21 cellular contexts compared by ENCODE assay signal in the genomic region with DNA sequence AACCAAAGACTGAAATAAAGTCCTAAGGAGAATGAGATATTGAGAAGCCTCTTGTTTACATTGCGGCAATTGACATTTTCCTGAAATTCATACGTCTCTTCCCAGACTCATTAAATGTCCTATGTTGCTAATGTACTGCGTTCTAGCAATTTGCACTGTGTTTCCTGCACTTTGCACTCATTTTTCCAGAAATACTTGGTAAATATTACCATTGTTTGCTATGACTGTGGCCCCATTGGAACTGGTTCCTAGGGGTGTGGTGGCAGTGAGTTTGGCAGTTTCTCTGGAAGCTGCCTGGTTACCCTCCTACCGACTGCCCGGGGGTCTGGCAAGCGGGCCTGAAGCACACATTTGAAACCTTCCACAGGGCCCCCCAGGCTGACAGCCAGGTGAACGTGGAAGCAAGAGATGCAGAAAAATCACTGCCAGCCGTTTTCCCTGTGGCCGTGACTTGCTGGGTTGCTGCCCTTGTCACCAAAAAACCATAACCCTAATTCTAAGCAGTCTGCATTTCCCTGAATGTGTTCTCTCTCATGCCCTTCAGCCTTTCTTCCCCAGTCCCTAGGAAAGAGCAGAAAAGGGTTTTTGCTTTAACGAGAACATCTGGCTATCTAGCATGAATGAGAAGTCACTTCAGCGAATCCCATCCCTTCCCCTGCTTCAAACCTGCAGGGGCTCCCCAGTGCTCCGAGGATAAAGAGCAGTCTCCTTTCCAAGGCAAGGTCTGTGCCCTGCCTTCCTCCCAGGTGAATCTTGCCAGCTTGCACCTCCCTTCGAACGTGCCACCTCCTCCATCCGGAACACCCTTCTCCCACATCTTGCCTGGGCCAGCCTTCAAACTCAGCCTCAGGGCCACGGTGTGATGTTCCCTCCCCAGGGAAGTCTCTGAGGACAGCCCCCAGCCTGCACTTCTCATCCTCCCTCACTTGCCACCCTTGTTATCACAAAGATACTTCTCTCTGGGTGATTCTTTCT.
DNase-seq lines count a peak whose midpoint lies in the region; FAIRE-seq and TF ChIP-seq lines count a peak whose summit lies in the region.
"Had no signal": no experiment of that assay in that cellular context is flagged by ENCODE, and none has a peak within 500 bp of the region (broad histone marks: within the 10 kb centered on the region; RNA-seq: fewer than 3 reads in every experiment).

No MANE protein-coding gene starts in this region.

- no peak overlapping the region for H2AFZ ChIP-seq in hepatocyte
- H2AFZ ChIP-seq: GM23248 had no signal

- H3K9me3 ChIP-seq in hepatocyte (ENCODE audit: low read depth), result no peaks in the 10 kb centered on the region
- H3K9me3 ChIP-seq: BLaER1 had no signal

- peak overlapping the region; percentile 42 for H3K4me2 ChIP-seq in hepatocyte
- H3K4me2 ChIP-seq: BLaER1 had no signal

- no peaks in the 10 kb centered on the region for H4K20me1 ChIP-seq in hepatocyte (ENCODE audit: insufficient read depth, poor library complexity, severe bottlenecking)
- H4K20me1 ChIP-seq: BLaER1 had no signal

- no peaks in the 10 kb centered on the region for H3K79me2 ChIP-seq in hepatocyte

- peak overlapping the region; percentile 19 for H3K27ac ChIP-seq in hepatocyte
- H3K27ac ChIP-seq: 22Rv1, BLaER1, GM23248 had no signal

- H3K36me3 ChIP-seq in hepatocyte (replicated peaks; ENCODE audit: insufficient read depth, low read depth), result no peaks in the 10 kb centered on the region
- H3K36me3 ChIP-seq: BLaER1, HAP-1 had no signal

- no peak for TF ChIP-seq CTCF in hepatocyte (IDR thresholded peaks at IDR 0.05; ENCODE audit: poor library complexity)
- no peak for TF ChIP-seq CTCF in D721Med (IDR thresholded peaks at IDR 0.05; ENCODE audit: insufficient read depth, missing control alignments)

- H3K9me2 ChIP-seq in hepatocyte (replicated peaks; ENCODE audit: insufficient read depth), result no peaks in the 10 kb centered on the region

- DNase-seq in activated CD4-positive, CD25-positive, alpha-beta regulatory T cell treated with anti-CD3 and anti-CD28 coated beads, Interleukin-2, amount 50 U/mL, for 72 hours, result peak; percentile 5
- DNase-seq in activated CD4-positive, CD25-positive, alpha-beta regulatory T cell (lab: John Stamatoyannopoulos, UW), result no peak
- DNase-seq in hepatocyte (ENCODE audit: low spot score) (no peak), mesenteric fat pad (ENCODE audit: low spot score) (peak; percentile 37), ureter (ENCODE audit: low spot score) (peak; percentile 42), NCI-H345 (lab: John Stamatoyannopoulos, UW) (no peak), DMS79 (lab: John Stamatoyannopoulos, UW) (no peak), D721Med (ENCODE audit: insufficient read length, low spot score) (no peak)
- DNase-seq: ACHN; CD4-positive, alpha-beta T cell; GM23248; NCI-H226; NCI-H524; NCI-H774; NK-92 treated with Interleukin-12 subunit alpha and Interleukin-12 subunit beta, amount 100 ng/mL, for 24 hours had no signal

- no peak for FAIRE-seq in D721Med (lab: Jason Lieb, UNC)
- FAIRE-seq: GM12892, GM18507 had no signal

- peaks cover 2% of the 10 kb centered on the region for H3K27me3 ChIP-seq in hepatocyte
- H3K27me3 ChIP-seq: BLaER1 had no signal

- H3K4me3 ChIP-seq in hepatocyte, result no peak overlapping the region
- H3K4me3 ChIP-seq: BLaER1, GM23248, HAP-1, K562 had no signal

- peaks cover 21% of the 10 kb centered on the region for H3K4me1 ChIP-seq in hepatocyte (ENCODE audit: insufficient read depth)

- WGBS in hepatocyte (ENCODE audit: low lambda C conversion rate, missing lambda C conversion rate), result 65% methylated on average over 16 of the region's 16 CpGs

Comparison
In these comparisons a context has a peak if more than half of its experiments do, and no peak if none do; other contexts are left out.
1. DNase-seq: peak in activated CD4-positive, CD25-positive, alpha-beta regulatory T cell treated with anti-CD3 and anti-CD28 coated beads, Interleukin-2, amount 50 U/mL, for 72 hours (single experiment), mesenteric fat pad (single experiment) and ureter (single experiment); none in activated CD4-positive, CD25-positive, alpha-beta regulatory T cell (0 of 4), hepatocyte (single experiment), NCI-H345 (single experiment), DMS79 (single experiment) and D721Med (single experiment).